Comparison of ENCODE assay signal across 1 cellular context in genomic region chr7:16739863-16740622, GRCh38.
TF ChIP-seq lines count a peak whose summit lies in the region.

No MANE protein-coding gene starts in this region.

TF ChIP-seq in A549, 52 proteins besides CTCF, POLR2A, EP300 and RAD21 (continued from another document):
- TF ChIP-seq NFE2L2 (conservative IDR thresholded peaks at IDR 0.05; ENCODE audit: low read length) (no peak), CEBPB (IDR thresholded peaks at IDR 0.05) (peak; percentile 24 to 35; a peak in 2 of 4 replicates), MAFK (IDR thresholded peaks at IDR 0.05; ENCODE audit: partially characterized antibody) (peak; percentile 68), HOXB13 (CRISPR knock-in tag; IDR thresholded peaks at IDR 0.05; ENCODE audit: low read depth) (no peak), BCL3 (IDR thresholded peaks at IDR 0.05) (no peak), RCOR1 (IDR thresholded peaks at IDR 0.05; ENCODE audit: low read depth, low read length) (no peak), EHMT2 (IDR thresholded peaks at IDR 0.05; ENCODE audit: low read depth) (no peak), HES2 (IDR thresholded peaks at IDR 0.05) (no peak), ZSCAN20 (CRISPR knock-in tag; IDR thresholded peaks at IDR 0.05) (no peak), ZFP36 (IDR thresholded peaks at IDR 0.05; ENCODE audit: borderline replicate concordance, partially characterized antibody) (no peak), CHD4 (IDR thresholded peaks at IDR 0.05; ENCODE audit: borderline replicate concordance) (no peak), BHLHE40 (IDR thresholded peaks at IDR 0.05; ENCODE audit: low read depth, low read length) (peak; percentile 23; the same call in 1 of the 2 replicates), HOXB5 (CRISPR knock-in tag; IDR thresholded peaks at IDR 0.05) (no peak), CBX2 (IDR thresholded peaks at IDR 0.05; ENCODE audit: borderline replicate concordance, low read depth) (no peak), ELK1 (IDR thresholded peaks at IDR 0.05; ENCODE audit: low read depth, low read length) (no peak), FOSL2 (IDR thresholded peaks at IDR 0.05) (peak; percentile 55), FOSL2 (CRISPR knock-in tag; IDR thresholded peaks at IDR 0.05) (peak; percentile 59), GATA3 (IDR thresholded peaks at IDR 0.05; ENCODE audit: borderline replicate concordance) (0 out of 2 replicates have a peak, but pooled peaks have one; percentile 16), PBX3 (IDR thresholded peaks at IDR 0.05) (no peak), HEYL (CRISPR knock-in tag; IDR thresholded peaks at IDR 0.05) (no peak), TFCP2L1 (CRISPR knock-in tag; IDR thresholded peaks at IDR 0.05) (no peak)
